Comparison of ENCODE assay signal across 8 cellular contexts in the genomic region with DNA sequence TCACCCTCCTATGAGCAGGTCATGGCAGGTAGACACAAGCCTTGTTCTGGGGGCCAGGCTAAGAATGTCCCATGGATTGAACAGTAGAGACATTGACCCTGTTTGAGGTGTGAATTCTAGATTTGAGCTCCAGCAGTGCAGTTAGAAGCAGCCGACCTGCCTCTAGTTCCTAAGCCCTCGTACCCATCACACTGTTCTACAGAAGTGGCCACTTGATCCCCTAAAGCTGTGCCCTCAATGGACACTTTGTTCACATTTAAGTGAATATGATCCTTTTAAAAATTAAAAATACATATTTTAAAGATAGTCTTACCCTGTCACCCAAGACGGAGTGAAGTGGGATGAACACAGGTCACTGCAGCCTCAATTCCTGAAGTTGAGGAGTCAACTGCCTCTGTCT.
"Had no signal": no experiment of that assay in that cellular context is flagged by ENCODE, and none has a peak within 500 bp of the region (broad histone marks: within the 10 kb centered on the region; RNA-seq: fewer than 3 reads in every experiment).

No MANE protein-coding gene starts in this region.

- FAIRE-seq: H1, H54, HTR-8/SVneo had no signal

- H3K4me3 ChIP-seq: GM23338 had no signal

- H2AFZ ChIP-seq: GM23338 had no signal

- DNase-seq: H9, HCEC 1CT, IMR-90, KBM-7 had no signal

- H3K4me2 ChIP-seq: GM23338 had no signal

- ATAC-seq: GM23338 had no signal
